ENCODE assay signal across 20 cellular contexts in the genomic region with DNA sequence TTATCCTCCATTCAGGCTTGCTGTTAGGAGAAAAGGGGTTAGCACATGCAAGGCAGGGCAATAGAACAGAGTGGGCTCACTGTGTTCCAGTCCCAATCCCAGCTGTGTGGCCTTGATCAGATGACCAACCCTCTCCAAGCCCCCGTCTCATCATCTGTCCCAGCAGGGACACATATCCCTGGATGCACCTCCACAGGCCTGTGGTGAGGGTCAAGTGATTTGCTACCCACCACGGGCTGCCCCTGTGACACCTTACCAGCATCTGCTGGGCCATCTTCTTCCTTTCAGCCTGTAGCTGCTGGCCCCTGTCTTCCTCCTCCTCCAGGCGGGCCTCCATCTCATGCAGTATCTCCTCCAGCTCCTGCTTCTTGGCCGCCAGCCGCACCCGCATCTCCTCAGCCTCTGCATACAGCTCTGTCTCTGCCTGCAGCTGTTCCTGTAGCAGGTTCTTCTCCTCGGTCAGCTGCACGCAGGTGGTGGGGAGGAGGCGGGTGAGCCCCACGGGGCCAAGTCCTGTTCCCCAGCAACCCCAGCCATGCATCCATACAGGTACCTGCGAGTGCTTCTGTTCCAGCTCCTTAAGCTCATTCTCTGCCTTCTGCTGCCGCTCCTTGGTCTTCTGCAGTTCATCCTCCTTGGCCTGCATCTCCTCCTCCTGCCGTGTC.
DNase-seq lines count a peak whose midpoint lies in the region; ATAC-seq lines count a peak whose summit lies in the region.
"Had no signal": no experiment of that assay in that cellular context is flagged by ENCODE, and none has a peak within 500 bp of the region (broad histone marks: within the 10 kb centered on the region; RNA-seq: fewer than 3 reads in every experiment).

No MANE protein-coding gene starts in this region.

- H3K9me3 Mint-ChIP-seq in activated naive CD8-positive, alpha-beta T cell (ENCODE audit: low read depth): no peaks in the 10 kb centered on the region
- H3K9me3 Mint-ChIP-seq in activated naive CD8-positive, alpha-beta T cell treated with anti-CD3 and anti-CD28 coated beads for 36 hours: no peaks in the 10 kb centered on the region

- H3K27me3 Mint-ChIP-seq in activated naive CD8-positive, alpha-beta T cell: no peaks in the 10 kb centered on the region
- H3K27me3 Mint-ChIP-seq in activated naive CD8-positive, alpha-beta T cell treated with anti-CD3 and anti-CD28 coated beads for 36 hours: no peaks in the 10 kb centered on the region
- H3K27me3 Mint-ChIP-seq: B cell had no signal

- peak overlapping the region; percentile 37 for H3K27ac Mint-ChIP-seq in activated naive CD8-positive, alpha-beta T cell
- H3K27ac Mint-ChIP-seq in activated naive CD8-positive, alpha-beta T cell treated with anti-CD3 and anti-CD28 coated beads for 36 hours: no peak overlapping the region
- H3K27ac Mint-ChIP-seq: B cell had no signal

- H3K4me3 Mint-ChIP-seq in activated naive CD8-positive, alpha-beta T cell: no peak overlapping the region
- H3K4me3 Mint-ChIP-seq in activated naive CD8-positive, alpha-beta T cell treated with anti-CD3 and anti-CD28 coated beads for 36 hours: no peak overlapping the region
- H3K4me3 Mint-ChIP-seq: B cell had no signal

- peaks cover 1% of the 10 kb centered on the region for H3K4me1 Mint-ChIP-seq in activated naive CD8-positive, alpha-beta T cell (ENCODE audit: low read depth)
- no peaks in the 10 kb centered on the region for H3K4me1 Mint-ChIP-seq in activated naive CD8-positive, alpha-beta T cell treated with anti-CD3 and anti-CD28 coated beads for 36 hours
- H3K4me1 Mint-ChIP-seq: B cell had no signal

- H3K36me3 Mint-ChIP-seq in activated naive CD8-positive, alpha-beta T cell: peaks cover 10% of the 10 kb centered on the region
- peaks cover 3% of the 10 kb centered on the region for H3K36me3 Mint-ChIP-seq in activated naive CD8-positive, alpha-beta T cell treated with anti-CD3 and anti-CD28 coated beads for 36 hours

- no peak for ATAC-seq in HG03135 (IDR thresholded peaks at IDR 0.05; ENCODE audit: unreplicated experiment)
- ATAC-seq: A549, HepG2, Right ventricle myocardium inferior had no signal

- no peak for DNase-seq in activated naive CD8-positive, alpha-beta T cell treated with anti-CD3 and anti-CD28 coated beads for 36 hours
- DNase-seq in NCI-H187 treated with DMSO at 0.1 percent for 48 hours (lab: John Stamatoyannopoulos, UW): peak; percentile 3
- peak; percentile 39 for DNase-seq in germinal center (ENCODE audit: low spot score)
- no peak for DNase-seq in stimulated activated CD4-positive, alpha-beta T cell treated with anti-CD3 and anti-CD28 coated beads, Interleukin-2, amount 100 ng/mL, for 24 hours
- DNase-seq in stimulated activated CD8-positive, alpha-beta memory T cell treated with anti-CD3 and anti-CD28 coated beads, Interleukin-4, amount 100 ng/mL, for 48 hours: no peak
- DNase-seq: COR-L47, H7, KG1, NCI-H1092 treated with DMSO at 0.1 percent for 48 hours, NCI-H1436 treated with DMSO at 0.1 percent for 48 hours, NCI-H2029 treated with DMSO at 0.1 percent for 48 hours, NCI-H226, NCI-H524, NCI-H774 had no signal

Comparison
In these comparisons a context has a peak if more than half of its experiments do, and no peak if none do; other contexts are left out.
1. DNase-seq: peak in NCI-H187 treated with DMSO at 0.1 percent for 48 hours (single experiment) and germinal center (single experiment); none in activated naive CD8-positive, alpha-beta T cell treated with anti-CD3 and anti-CD28 coated beads for 36 hours (single experiment), stimulated activated CD4-positive, alpha-beta T cell treated with anti-CD3 and anti-CD28 coated beads, Interleukin-2, amount 100 ng/mL, for 24 hours (0 of 2) and stimulated activated CD8-positive, alpha-beta memory T cell treated with anti-CD3 and anti-CD28 coated beads, Interleukin-4, amount 100 ng/mL, for 48 hours (single experiment).